In genomic region chr9:104682642-104683041, GRCh38 we compare ENCODE assay signal across 8 cellular contexts. TPM values are rescaled to one million over a fixed set of nuclear protein-coding genes. Genes with fewer than 3 reads are reported as not detected.
A peak's percentile ranks its signal among the peaks of the same experiment; 100 is the strongest.
DNase-seq lines count a peak whose midpoint lies in the region; ATAC-seq and TF ChIP-seq lines count a peak whose summit lies in the region.

No MANE protein-coding gene starts in this region.

- no peak overlapping the region for H3K4me3 ChIP-seq in ascending aorta
- H3K4me3 ChIP-seq in esophagus squamous epithelium, result no peak overlapping the region
- H3K4me3 ChIP-seq in gastrocnemius medialis, result no peak overlapping the region

- no peaks in the 10 kb centered on the region for H3K27me3 ChIP-seq in ascending aorta
- H3K27me3 ChIP-seq in esophagus squamous epithelium, result no peaks in the 10 kb centered on the region
- H3K27me3 ChIP-seq in gastrocnemius medialis, result no peaks in the 10 kb centered on the region

- H3K9me3 ChIP-seq in ascending aorta (no peaks in the 10 kb centered on the region), esophagus squamous epithelium (no peaks in the 10 kb centered on the region), gastrocnemius medialis (no peaks in the 10 kb centered on the region)

- ATAC-seq in GM21367 (IDR thresholded peaks at IDR 0.05; ENCODE audit: unreplicated experiment) (peak; percentile 82), HG03520 (IDR thresholded peaks at IDR 0.05; ENCODE audit: unreplicated experiment) (peak; percentile 83), left colon (peak; percentile 53), gastrocnemius medialis (no peak)

- H3K27ac ChIP-seq in ascending aorta, result no peak overlapping the region
- H3K27ac ChIP-seq in esophagus squamous epithelium, result no peak overlapping the region
- no peak overlapping the region for H3K27ac ChIP-seq in gastrocnemius medialis

- TF ChIP-seq POLR2A in esophagus squamous epithelium (IDR thresholded peaks at IDR 0.05), result no peak
- TF ChIP-seq POLR2A in gastrocnemius medialis (IDR thresholded peaks at IDR 0.05), result no peak

- intact Hi-C loops in ascending aorta (cut with DNase I) (no loop called here), left colon (cut with DNase I, micrococcal nuclease) (no loop called here), esophagus squamous epithelium (cut with DNase I) (no loop called here), gastrocnemius medialis (cut with DNase I; ENCODE audit: low total_unique reads) (no loop called here)

- H3K4me1 ChIP-seq in ascending aorta (no peaks in the 10 kb centered on the region), esophagus squamous epithelium (no peaks in the 10 kb centered on the region), gastrocnemius medialis (no peaks in the 10 kb centered on the region)

- DNase-seq in ELR (ENCODE audit: low read depth) (peak; percentile 72), NCI-H460 (ENCODE audit: extremely low read depth, low read depth) (peak; percentile 66), ascending aorta (ENCODE audit: low spot score in 2 of 2) (no peak), left colon (no peak), esophagus squamous epithelium (lab: John Stamatoyannopoulos, UW) (no peak), gastrocnemius medialis (no peak)

- 13 to 17% methylated on average over 3 of the region's 3 CpGs for WGBS in esophagus squamous epithelium, 2 donors

- peak in 2 of 3 experiments; percentile 14 to 38 for TF ChIP-seq CTCF in ascending aorta (IDR thresholded peaks at IDR 0.05)
- TF ChIP-seq CTCF in esophagus squamous epithelium (IDR thresholded peaks at IDR 0.05), result peak in 3 of 6 experiments; percentile 5 to 46 (median 12)
- TF ChIP-seq CTCF in gastrocnemius medialis (IDR thresholded peaks at IDR 0.05 in 4 of 5, conservative IDR thresholded peaks at IDR 0.05 in 1 of 5), result peak in 1 of 5 experiments; percentile 8

- in situ Hi-C loops in gastrocnemius medialis (cut with MboI; ENCODE audit: low sequenced_read_pairs in 4 of 4), result no loop called here

- H3K36me3 ChIP-seq in ascending aorta (no peaks in the 10 kb centered on the region), esophagus squamous epithelium (no peaks in the 10 kb centered on the region), gastrocnemius medialis (no peaks in the 10 kb centered on the region)

RNA-seq across cellular contexts. Expression of gene OR13D1, which starts 11.7 kb away (rescaled TPM):
- not detected in 2 replicates for total RNA-seq in NCI-H460 (2014; rRNA removed; shearing (Covaris generic))
- polyA plus RNA-seq in NCI-H460 (2014; cell fraction: nucleus; rRNA removed), result not detected in 2 replicates
- total RNA-seq in ascending aorta, result not detected
- not detected for total RNA-seq in left colon
- total RNA-seq in esophagus squamous epithelium, result not detected
- not detected for total RNA-seq in gastrocnemius medialis

Comparison
In these comparisons a context has a peak if more than half of its experiments do, and no peak if none do; other contexts are left out.
1. DNase-seq: peak in ELR (single experiment) and NCI-H460 (single experiment); none in ascending aorta (0 of 2), left colon (0 of 2), esophagus squamous epithelium (single experiment) and gastrocnemius medialis (0 of 2).
2. ATAC-seq: peak in GM21367 (single experiment), HG03520 (single experiment) and left colon (single experiment); none in gastrocnemius medialis (0 of 2).